8 cellular contexts compared by ENCODE assay signal in the genomic region with DNA sequence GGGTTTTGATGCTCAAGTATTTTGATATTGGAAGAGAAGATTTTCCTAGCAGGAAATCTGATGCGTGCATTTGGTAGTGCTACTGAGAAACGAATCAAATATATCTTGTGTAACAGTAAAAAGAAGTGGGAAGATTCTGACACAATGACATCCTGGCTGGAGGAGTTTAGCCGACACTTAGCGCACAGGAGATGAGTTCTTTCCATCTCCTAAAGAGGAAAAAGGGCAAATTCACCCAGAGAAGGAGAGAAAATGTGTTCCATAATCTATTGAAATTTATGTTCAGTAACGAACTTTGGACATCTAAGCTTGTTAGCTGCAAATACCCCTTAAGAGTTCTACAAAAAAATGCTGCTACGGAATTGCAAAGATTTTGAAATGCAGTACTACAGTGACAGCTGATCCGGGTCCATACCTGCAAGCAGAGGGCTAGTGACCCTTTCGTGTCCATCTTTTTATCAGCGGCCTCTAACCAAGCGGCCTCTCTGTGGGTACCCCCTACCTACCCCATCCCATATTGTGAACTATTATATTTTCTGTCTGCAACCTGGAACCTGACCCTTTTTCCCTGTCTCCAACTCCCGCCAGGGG. TPM values are rescaled to one million over a fixed set of nuclear protein-coding genes. Genes with fewer than 3 reads are reported as not detected.
DNase-seq lines count a peak whose midpoint lies in the region; ATAC-seq and TF ChIP-seq lines count a peak whose summit lies in the region.

No MANE protein-coding gene starts in this region.

- H3K4me1 ChIP-seq in heart left ventricle (peaks cover 4 to 45% (median 14%) of the 10 kb centered on the region in 12 donors), body of pancreas (peaks cover 8% of the 10 kb centered on the region), mesenchymal stem cell (ENCODE audit: control insufficient read depth, insufficient read depth, low read depth, low read length) (peaks cover 2% of the 10 kb centered on the region), upper lobe of right lung (peaks cover 9% of the 10 kb centered on the region)

- TF ChIP-seq POLR2A in heart left ventricle (IDR thresholded peaks at IDR 0.05), result no peak
- no peak for TF ChIP-seq POLR2A in body of pancreas (IDR thresholded peaks at IDR 0.05)

- H3K36me3 ChIP-seq in heart left ventricle (peaks cover 0 to 38% (median 25%) of the 10 kb centered on the region in 9 donors), body of pancreas (replicated peaks in 1 of 2; ENCODE audit: insufficient read depth in 1 of 2, low read depth in 2 of 2) (peaks cover 0 to 3% of the 10 kb centered on the region in 2 donors), mesenchymal stem cell (ENCODE audit: control insufficient read depth in 1 of 2, insufficient read depth in 2 of 2, low read depth in 1 of 2, low read length in 2 of 2) (peaks cover 4 to 23% of the 10 kb centered on the region in 2 experiments), upper lobe of right lung (peaks cover 13% of the 10 kb centered on the region)

- peak overlapping the region in 1 of 2 experiments; percentile 97 for H3K23ac ChIP-seq in mesenchymal stem cell (ENCODE audit: low read length in 2 of 2)

- H2BK12ac ChIP-seq in mesenchymal stem cell (ENCODE audit: low read length in 2 of 2), result no peak overlapping the region

- 14 to 24% (median 17%) methylated on average over 11 of the region's 11 CpGs for whole genome bisulfite sequencing in heart left ventricle, 4 donors
- WGBS in body of pancreas, 2 donors, result 19 to 24% methylated on average over 11 of the region's 11 CpGs
- 37% methylated on average over 11 of the region's 11 CpGs for WGBS in mesenchymal stem cell

- no peak overlapping the region for H4K8ac ChIP-seq in mesenchymal stem cell (ENCODE audit: low read length)

- DNase-seq in heart left ventricle (no peak), left ventricle myocardium superior (no peak), body of pancreas (no peak), mesenchymal stem cell (peak; percentile 14), upper lobe of right lung (no peak), iPS-NIHi11 (ENCODE audit: low spot score) (no peak), occipital lobe (lab: John Stamatoyannopoulos, UW) (no peak)

- no peak overlapping the region for H4K91ac ChIP-seq in mesenchymal stem cell (ENCODE audit: low read length)

- H2BK5ac ChIP-seq in mesenchymal stem cell (ENCODE audit: low read depth, low read length, poor library complexity, severe bottlenecking), result no peak overlapping the region

- ATAC-seq in heart left ventricle, result no peak
- no peak for ATAC-seq in left ventricle myocardium superior
- no peak for ATAC-seq in body of pancreas
- no peak for ATAC-seq in upper lobe of right lung
- ATAC-seq in HG03045 (IDR thresholded peaks at IDR 0.05; ENCODE audit: unreplicated experiment), result no peak

- H3K27me3 ChIP-seq in heart left ventricle (no peaks in the 10 kb centered on the region), body of pancreas (no peaks in the 10 kb centered on the region), mesenchymal stem cell (ENCODE audit: control insufficient read depth in 1 of 2, insufficient read depth in 1 of 2, low read length in 2 of 2) (no peaks in the 10 kb centered on the region), upper lobe of right lung (no peaks in the 10 kb centered on the region)

- H3K4me3 ChIP-seq in heart left ventricle (peak overlapping the region; percentile 67 to 93 (median 80)), body of pancreas (peak overlapping the region; percentile 44 to 77), mesenchymal stem cell (ENCODE audit: insufficient read depth in 1 of 2, low read depth in 1 of 2, low read length in 2 of 2) (peak overlapping the region; percentile 79 to 87), upper lobe of right lung (peak overlapping the region; percentile 75)

- no peak overlapping the region for H2AFZ ChIP-seq in mesenchymal stem cell (ENCODE audit: low read depth, low read length)

- peaks cover 7% of the 10 kb centered on the region for H3K79me1 ChIP-seq in mesenchymal stem cell (replicated peaks; ENCODE audit: low read length, poor library complexity, severe bottlenecking)

- peak overlapping the region in 1 of 2 experiments; percentile 89 for H3K14ac ChIP-seq in mesenchymal stem cell (ENCODE audit: low read length in 2 of 2)

- H3K9me3 ChIP-seq in heart left ventricle (no peaks in the 10 kb centered on the region), body of pancreas (no peaks in the 10 kb centered on the region), mesenchymal stem cell (ENCODE audit: control insufficient read depth, low read length) (no peaks in the 10 kb centered on the region), upper lobe of right lung (no peaks in the 10 kb centered on the region)

- intact Hi-C loops in heart left ventricle (cut with DNase I) (loop anchor here in 9 of 10 donors (2.0 to 10.0 kb wide), 6 partner anchors 68 to 405 kb away; a partner anchor contains a TSS), left ventricle myocardium superior (cut with micrococcal nuclease) (no loop called here), body of pancreas (cut with DNase I) (no loop called here), upper lobe of right lung (cut with DNase I) (loop anchor here (10.0 kb wide), 1 partner anchor 212 kb away; no protein-coding TSS in a partner anchor)

- no peak overlapping the region for H2AK5ac ChIP-seq in mesenchymal stem cell (ENCODE audit: low read length, severe bottlenecking)

- no peak overlapping the region for H2BK120ac ChIP-seq in mesenchymal stem cell (ENCODE audit: low read depth, low read length)

- peak overlapping the region; percentile 89 for H3K9ac ChIP-seq in mesenchymal stem cell (ENCODE audit: low read length)

- H3K18ac ChIP-seq in mesenchymal stem cell (ENCODE audit: low read depth in 1 of 2, low read length in 2 of 2), result no peak overlapping the region

- H3K4ac ChIP-seq in mesenchymal stem cell (ENCODE audit: low read depth in 1 of 2, low read length in 2 of 2), result no peak overlapping the region

- H3K27ac ChIP-seq in heart left ventricle (peak overlapping the region in 8 of 12 donors; percentile 73 to 90 (median 87)), body of pancreas (peak overlapping the region in 1 of 4 donors; percentile 58), mesenchymal stem cell (ENCODE audit: low read length, poor library complexity, severe bottlenecking) (no peak overlapping the region), upper lobe of right lung (peak overlapping the region; percentile 83)

- peak overlapping the region; percentile 97 for H3K4me2 ChIP-seq in mesenchymal stem cell (ENCODE audit: low read length, poor library complexity, severe bottlenecking)

- H2BK15ac ChIP-seq in mesenchymal stem cell (ENCODE audit: low read depth, poor library complexity, severe bottlenecking), result no peak overlapping the region

- no peak for TF ChIP-seq CTCF in heart left ventricle (IDR thresholded peaks at IDR 0.05)
- no peak for TF ChIP-seq CTCF in body of pancreas (IDR thresholded peaks at IDR 0.05)
- TF ChIP-seq CTCF in upper lobe of right lung (IDR thresholded peaks at IDR 0.05), result no peak

RNA-seq across cellular contexts. Expression of a gene that starts 1.0 kb away (rescaled TPM):
- 10 to 100 TPM in 7 of 9 donors, 1 to 10 TPM in 2; 7.7 to 13.6 (median 12.4) TPM for total RNA-seq in heart left ventricle
- polyA plus RNA-seq in heart left ventricle, result 10 to 100 TPM in 1 of 2 donors, 1 to 10 TPM in 1; 8.2 to 13.1 TPM
- total RNA-seq in left ventricle myocardium superior, result 12.1 TPM
- total RNA-seq in body of pancreas, result 10 to 100 TPM; 14.8 to 25.4 TPM
- polyA plus RNA-seq in mesenchymal stem cell (2013, experiment 1 of 2), result 15.8 TPM
- polyA plus RNA-seq in mesenchymal stem cell (2013, experiment 2 of 2), result 16.0 TPM
- 15.8 TPM for total RNA-seq in upper lobe of right lung
- 20.3 TPM for total RNA-seq in occipital lobe

Comparison
In these comparisons a context has a peak if more than half of its experiments do, and no peak if none do; other contexts are left out.
1. intact Hi-C loops: an anchor here in heart left ventricle (2.0 to 10.0 kb wide) and upper lobe of right lung (10.0 kb wide); none called in left ventricle myocardium superior and body of pancreas.